In genomic region chr20:29086938-29087337, GRCh38 we compare ENCODE assay signal across 32 cellular contexts.
"Had no signal": no experiment of that assay in that cellular context is flagged by ENCODE, and none has a peak within 500 bp of the region (broad histone marks: within the 10 kb centered on the region; RNA-seq: fewer than 3 reads in every experiment).

No MANE protein-coding gene starts in this region.

- H3K36me3 ChIP-seq: ascending aorta, cardiac muscle cell had no signal

- FAIRE-seq: bronchial epithelial cell, TTC549 had no signal

- H3K9me3 ChIP-seq: ascending aorta had no signal

- H3K27ac ChIP-seq: ascending aorta, cardiac muscle cell, VCaP had no signal

- ATAC-seq: activated CD4-positive, alpha-beta T cell treated with anti-CD3 and anti-CD28 coated beads for 36 hours; activated CD4-positive, CD25-positive, alpha-beta regulatory T cell treated with anti-CD3 and anti-CD28 coated beads, Interleukin-2, amount 50 U/mL, for 24 hours; activated CD8-positive, alpha-beta memory T cell treated with anti-CD3 and anti-CD28 coated beads, Interleukin-2, amount 10 ng/mL, durations not matched to agents 7 days and 5 days; activated CD8-positive, alpha-beta T cell treated with anti-CD3 and anti-CD28 coated beads, Interleukin-2, amount 10 ng/mL, durations not matched to agents 7 days and 5 days; activated naive CD8-positive, alpha-beta T cell treated with anti-CD3 and anti-CD28 coated beads, Interleukin-2, amount 50 U/mL, for 24 hours had no signal

- DNase-seq: activated B cell treated with CpG ODN at 0.5 μM for 24 hours; activated CD4-positive, alpha-beta memory T cell treated with anti-CD3 and anti-CD28 coated beads, Interleukin-2, amount 10 ng/mL, durations not matched to agents 7 days and 5 days; activated CD4-positive, alpha-beta T cell treated with anti-CD3 and anti-CD28 coated beads for 1 hour; activated CD4-positive, alpha-beta T cell treated with anti-CD3 and anti-CD28 coated beads for 36 hours; activated CD4-positive, alpha-beta T cell treated with anti-CD3 and anti-CD28 coated beads for 48 hours; activated CD4-positive, alpha-beta T cell treated with anti-CD3 and anti-CD28 coated beads, Interleukin-2, amount 10 ng/mL, durations not matched to agents 7 days and 5 days; activated CD4-positive, alpha-beta T cell treated with anti-CD3 and anti-CD28 coated beads, Interleukin-2, amount 50 U/mL, for 48 hours; activated CD8-positive, alpha-beta memory T cell treated with anti-CD3 and anti-CD28 coated beads for 24 hours; activated CD8-positive, alpha-beta memory T cell treated with anti-CD3 and anti-CD28 coated beads, Interleukin-2, amount 10 ng/mL, durations not matched to agents 7 days and 5 days; activated CD8-positive, alpha-beta memory T cell treated with anti-CD3 and anti-CD28 coated beads, Interleukin-2, amount 50 U/mL, for 48 hours; activated CD8-positive, alpha-beta T cell treated with anti-CD3 and anti-CD28 coated beads, Interleukin-2, amount 10 ng/mL, durations not matched to agents 7 days and 5 days; activated effector memory CD4-positive, alpha-beta T cell treated with Interleukin-2 at 50 U/mL for 16 hours; activated gamma-delta T cell; activated naive CD4-positive, alpha-beta T cell treated with anti-CD3 and anti-CD28 coated beads, Interleukin-2, amount 10 ng/mL, durations not matched to agents 7 days and 5 days; activated naive CD4-positive, alpha-beta T cell treated with Interleukin-2 at 50 U/mL for 16 hours; activated naive CD8-positive, alpha-beta T cell treated with anti-CD3 and anti-CD28 coated beads, Interleukin-2, amount 10 ng/mL, durations not matched to agents 7 days and 5 days; activated naive CD8-positive, alpha-beta T cell treated with anti-CD3 and anti-CD28 coated beads, Interleukin-2, amount 50 U/mL, for 24 hours; activated T-cell treated with anti-CD3 and anti-CD28 coated beads, Interleukin-2, amount 50 U/mL, for 24 hours; activated T-cell treated with anti-CD3 and anti-CD28 coated beads, Interleukin-2, amount 50 U/mL, for 48 hours; amygdala; anterior cingulate cortex; caudate nucleus; cerebellar nuclear complex; T-helper 1 cell; T-helper 2 cell; T-helper 9 cell had no signal

- H3K4me3 ChIP-seq: ascending aorta, cardiac muscle cell had no signal

- H3K4me1 ChIP-seq: ascending aorta had no signal

- H3K27me3 ChIP-seq: ascending aorta, cardiac muscle cell had no signal
